In the genomic region with DNA sequence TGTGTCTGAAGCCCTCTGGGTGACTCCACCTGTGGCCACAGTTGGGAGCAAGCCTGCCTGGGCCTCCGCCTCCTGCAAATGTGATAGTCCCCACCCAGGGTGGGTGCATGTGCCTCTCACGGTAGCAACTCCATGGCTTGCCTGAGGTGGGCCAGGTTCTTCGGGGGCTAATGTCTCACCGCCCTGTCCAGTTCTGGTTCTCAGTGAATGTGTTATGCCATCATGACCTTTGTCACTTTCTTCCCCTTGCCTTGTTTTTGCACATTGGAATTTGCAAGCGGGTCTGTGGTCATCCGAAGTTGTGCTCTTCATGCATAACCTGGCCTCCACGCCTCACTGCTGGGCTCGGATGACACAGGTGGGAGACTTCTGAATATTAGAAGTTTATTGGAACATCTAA, we compare ENCODE assay signal across 20 cellular contexts.
"Had no signal": no experiment of that assay in that cellular context is flagged by ENCODE, and none has a peak within 500 bp of the region (broad histone marks: within the 10 kb centered on the region; RNA-seq: fewer than 3 reads in every experiment).

No MANE protein-coding gene starts in this region.

- H3K27me3 Mint-ChIP-seq: progenitor cell of endocrine pancreas had no signal

- H3K9me3 Mint-ChIP-seq: effector memory CD8-positive, alpha-beta T cell; memory B cell; natural killer cell treated with Interleukin-12 subunit alpha and Interleukin-12 subunit beta and Interleukin-15 and Interleukin-18, amount 100 ng/mL, for 72 hours had no signal

- ATAC-seq: effector memory CD8-positive, alpha-beta T cell; gastroesophageal sphincter; lower lobe of right lung; pancreas; right cardiac atrium had no signal

- DNase-seq: effector memory CD8-positive, alpha-beta T cell; esophagus squamous epithelium; foreskin fibroblast; glutamatergic neuron; lower lobe of right lung; midbrain; occipital lobe; pancreas; right cardiac atrium; stimulated activated CD4-positive, alpha-beta T cell treated with anti-CD3 and anti-CD28 coated beads, Interleukin-2, amount 100 ng/mL, for 48 hours; stimulated activated naive CD4-positive, alpha-beta T cell treated with Interleukin-2 at 50 U/mL for 16 hours; thyroid gland; upper lobe of left lung; uterus had no signal

- H3K4me1 ChIP-seq: gastroesophageal sphincter, lower lobe of right lung, pancreas, suprapubic skin, thyroid gland, upper lobe of left lung, uterus had no signal

- H3K27me3 ChIP-seq: esophagus squamous epithelium, gastroesophageal sphincter, pancreas, suprapubic skin, thyroid gland, upper lobe of left lung, uterus had no signal

- FAIRE-seq: pancreas had no signal

- H3K4me3 ChIP-seq: esophagus squamous epithelium, gastroesophageal sphincter, lower lobe of right lung, pancreas, smooth muscle cell, suprapubic skin, thyroid gland, upper lobe of left lung, uterus had no signal

- H3K4me1 Mint-ChIP-seq: memory B cell had no signal

- H3K27ac ChIP-seq: esophagus squamous epithelium, gastroesophageal sphincter, lower lobe of right lung, pancreas, suprapubic skin, thyroid gland, upper lobe of left lung, uterus had no signal

- H3K4me3 Mint-ChIP-seq: effector memory CD8-positive, alpha-beta T cell; memory B cell; natural killer cell treated with Interleukin-12 subunit alpha and Interleukin-12 subunit beta and Interleukin-15 and Interleukin-18, amount 100 ng/mL, for 72 hours had no signal

- H3K9me3 ChIP-seq: esophagus squamous epithelium, gastroesophageal sphincter, lower lobe of right lung, pancreas, suprapubic skin, thyroid gland, upper lobe of left lung, uterus had no signal

- H3K27ac Mint-ChIP-seq: effector memory CD8-positive, alpha-beta T cell; memory B cell; natural killer cell treated with Interleukin-12 subunit alpha and Interleukin-12 subunit beta and Interleukin-15 and Interleukin-18, amount 100 ng/mL, for 72 hours; progenitor cell of endocrine pancreas had no signal

- H3K36me3 Mint-ChIP-seq: memory B cell; natural killer cell treated with Interleukin-12 subunit alpha and Interleukin-12 subunit beta and Interleukin-15 and Interleukin-18, amount 100 ng/mL, for 72 hours had no signal

- H3K36me3 ChIP-seq: esophagus squamous epithelium, gastroesophageal sphincter, lower lobe of right lung, pancreas, suprapubic skin, thyroid gland, upper lobe of left lung, uterus had no signal
